Comparison of ENCODE assay signal across 6 cellular contexts in the genomic region with DNA sequence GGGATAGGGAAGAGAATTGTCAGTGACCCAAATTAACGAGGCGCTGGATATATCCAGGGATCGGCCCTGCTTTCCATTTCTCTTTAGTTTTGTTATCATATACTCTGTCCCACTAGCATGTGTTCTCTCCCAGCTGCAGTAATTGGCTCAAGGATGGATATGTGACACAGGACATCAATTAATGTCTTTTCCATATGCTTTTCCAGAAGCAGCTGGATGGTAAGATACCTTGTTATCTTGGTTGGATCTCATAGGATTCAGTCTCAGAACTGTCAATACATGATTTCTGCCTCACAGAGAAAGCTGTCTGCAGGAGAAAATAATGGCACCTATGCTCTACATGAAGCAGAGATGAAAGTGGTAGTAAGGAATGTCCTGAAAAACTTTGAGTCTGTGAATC.
"Had no signal": no experiment of that assay in that cellular context is flagged by ENCODE, and none has a peak within 500 bp of the region (broad histone marks: within the 10 kb centered on the region; RNA-seq: fewer than 3 reads in every experiment).

No MANE protein-coding gene starts in this region.

- H3K27me3 Mint-ChIP-seq: IgD-negative memory B cell had no signal

- H3K36me3 Mint-ChIP-seq: IgD-negative memory B cell had no signal

- ATAC-seq: HepG2, K562 had no signal

- H3K9me3 Mint-ChIP-seq: IgD-negative memory B cell had no signal

- H3K4me3 ChIP-seq: K562 had no signal

- H3K27ac ChIP-seq: HL-60 had no signal

- H3K4me1 Mint-ChIP-seq: IgD-negative memory B cell had no signal

- H3K27ac Mint-ChIP-seq: IgD-negative memory B cell had no signal

- H3K4me3 Mint-ChIP-seq: IgD-negative memory B cell had no signal

- DNase-seq: IMR-90, KBM-7 had no signal
